ENCODE assay signal across 26 cellular contexts in the genomic region with DNA sequence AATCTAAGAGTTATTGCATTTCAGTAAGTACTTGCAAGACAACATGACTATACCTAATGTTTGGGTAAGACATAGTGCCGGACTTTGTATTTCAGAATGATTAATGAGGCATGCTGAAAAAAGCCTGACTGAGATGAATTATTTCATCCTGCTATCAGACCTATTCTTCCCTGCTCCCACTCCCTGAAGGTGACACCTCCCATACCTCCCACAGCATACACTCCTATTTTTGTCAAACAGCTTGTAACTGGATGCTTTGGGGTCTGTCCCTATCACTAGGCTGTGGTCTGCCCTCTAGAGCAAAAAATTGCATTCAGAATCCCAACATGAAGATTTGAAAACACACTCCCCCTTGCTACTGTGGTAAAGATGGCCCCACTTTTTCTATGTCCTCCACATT.
"Had no signal": no experiment of that assay in that cellular context is flagged by ENCODE, and none has a peak within 500 bp of the region (broad histone marks: within the 10 kb centered on the region; RNA-seq: fewer than 3 reads in every experiment).

No MANE protein-coding gene starts in this region.

- H3K27ac ChIP-seq: neural progenitor cell, ovary, parathyroid adenoma, psoas muscle, skin epidermis, spleen, thoracic aorta, thyroid gland, tibial nerve, upper lobe of left lung, vagina had no signal

- ATAC-seq: naive thymus-derived CD4-positive, alpha-beta T cell; natural killer cell; psoas muscle; right cardiac atrium; sciatic nerve; stimulated activated memory B cell treated with anti-CD40 and anti-IgM and Interleukin-4, amounts not matched to agents 10 μg/mL and 1 μg/mL and 100 μg/mL, for 72 hours; stimulated activated naive CD8-positive, alpha-beta T cell treated with anti-CD3 and anti-CD28 coated beads, Interleukin-15, amount 100 ng/mL, for 72 hours; stimulated activated naive CD8-positive, alpha-beta T cell treated with anti-CD3 and anti-CD28 coated beads, Interleukin-15, Interleukin-2, amounts not matched to agents 100 U/mL and 50 U/mL, for 24 hours had no signal

- DNase-seq: naive thymus-derived CD4-positive, alpha-beta T cell; natural killer cell; occipital lobe; ovary; posterior cingulate gyrus; psoas muscle; right cardiac atrium; spleen; stimulated activated CD4-positive, alpha-beta T cell treated with anti-CD3 and anti-CD28 coated beads, Interleukin-12 subunit alpha, Interleukin-12 subunit beta, amount 100 ng/mL, for 4 hours; stimulated activated CD4-positive, alpha-beta T cell treated with anti-CD3 and anti-CD28 coated beads, Interleukin-1b, Interleukin-23, amount 100 ng/mL, for 48 hours; stimulated activated CD4-positive, alpha-beta T cell treated with anti-CD3 and anti-CD28 coated beads, Interleukin-4, amount 100 ng/mL, for 1 hour; stimulated activated CD4-positive, alpha-beta T cell treated with anti-CD3 and anti-CD28 coated beads, Interleukin-4, amount 100 ng/mL, for 4 hours; stimulated activated CD8-positive, alpha-beta memory T cell treated with anti-CD3 and anti-CD28 coated beads, Interleukin-4, amount 100 ng/mL, for 48 hours; stimulated activated naive CD4-positive, alpha-beta T cell; stimulated activated naive CD8-positive, alpha-beta T cell treated with anti-CD3 and anti-CD28 coated beads, Interleukin-15, amount 100 ng/mL, for 72 hours; stimulated activated naive CD8-positive, alpha-beta T cell treated with anti-CD3 and anti-CD28 coated beads, Interleukin-15, Interleukin-2, amounts not matched to agents 100 U/mL and 50 U/mL, for 24 hours; thyroid gland; upper lobe of left lung had no signal
